8 cellular contexts compared by ENCODE assay signal in the genomic region with DNA sequence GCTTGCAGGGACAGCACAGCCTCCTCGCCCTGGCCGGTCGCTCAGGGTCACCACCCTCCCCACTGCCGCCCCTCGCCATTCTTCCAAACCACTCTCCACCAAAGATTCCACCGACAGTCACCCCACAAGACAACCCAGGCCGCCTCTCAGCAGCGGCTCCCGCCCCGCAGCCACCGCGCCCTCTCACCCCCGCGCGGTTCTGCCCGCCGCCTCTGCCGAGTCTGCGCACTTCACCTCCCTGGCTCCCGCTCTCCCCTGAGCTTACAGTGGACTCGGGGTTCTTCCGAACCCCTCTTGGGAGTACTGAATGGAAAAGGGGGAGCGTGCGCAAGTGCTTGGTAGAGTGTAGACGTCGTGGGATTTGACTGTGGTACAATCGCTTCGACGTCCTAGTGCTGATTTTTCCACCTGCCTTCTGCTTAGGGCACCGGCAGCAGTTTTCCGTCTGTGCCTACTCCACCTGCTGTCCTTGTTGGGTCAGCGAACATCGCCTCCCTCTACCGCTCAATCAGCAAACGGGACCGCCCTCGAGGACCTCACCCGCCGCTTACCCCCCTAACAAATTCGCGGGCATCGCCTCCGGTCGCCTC. TPM values are rescaled to one million over a fixed set of nuclear protein-coding genes. Genes with fewer than 3 reads are reported as not detected.
DNase-seq lines count a peak whose midpoint lies in the region; ATAC-seq, FAIRE-seq and TF ChIP-seq lines count a peak whose summit lies in the region.
"Not testable (repeated sequence)": the region's sequence is repeated elsewhere in the genome, so short reads cannot be mapped to it uniquely, and the experiment has no call there.

No MANE protein-coding gene starts in this region.

- not testable (repeated sequence) for H3K23ac ChIP-seq in neuronal stem cell (ENCODE audit: low read depth, low read length, poor library complexity)

- in situ Hi-C loops in HepG2 (cut with HindIII; ENCODE audit: extremely low pct_ligation_motif_present, low pct_unique_long_range_greater_than_20kb) = not testable (repeated sequence)

- H2AFZ ChIP-seq in HepG2 (ENCODE audit: low read length) = not testable (repeated sequence)
- H2AFZ ChIP-seq in neuronal stem cell (ENCODE audit: low read length) = peak overlapping the region; percentile 69

- H3K27ac Mint-ChIP-seq in central memory CD8-positive, alpha-beta T cell (ENCODE audit: low read depth); stimulated activated naive CD8-positive, alpha-beta T cell treated with anti-CD3 and anti-CD28 coated beads, Interleukin-15, Interleukin-2, amounts not matched to agents 100 ng/mL and 50 ng/mL, for 24 hours: not testable (repeated sequence)

- WGBS in HepG2 (ENCODE audit: low lambda C conversion rate) = 61% methylated on average over 40 of the region's 44 CpGs
- no CpG with 5 or more reads among the region's 44 CpGs for WGBS in neuronal stem cell (ENCODE audit: extremely low coverage in 2 of 2, insufficient read length in 2 of 2, insufficient replicate concordance in 1 of 2), 2 donors

- H3K9me3 Mint-ChIP-seq in activated T-cell treated with anti-CD3 and anti-CD28 coated beads, Interleukin-2, amount 50 U/mL, for 4 hours; central memory CD8-positive, alpha-beta T cell; stimulated activated naive CD8-positive, alpha-beta T cell treated with anti-CD3 and anti-CD28 coated beads, Interleukin-15, Interleukin-2, amounts not matched to agents 100 ng/mL and 50 ng/mL, for 24 hours: not testable (repeated sequence)

- ATAC-seq in activated T-cell treated with anti-CD3 and anti-CD28 coated beads, Interleukin-2, amount 50 U/mL, for 4 hours = peak; percentile 29 to 64
- ATAC-seq in central memory CD8-positive, alpha-beta T cell (replicated peaks; ENCODE audit: extremely low read depth, poor library complexity, severe bottlenecking) = peak; percentile 36
- peak; percentile 44 for ATAC-seq in Right ventricle myocardium superior (ENCODE audit: poor library complexity)
- not testable (repeated sequence) for ATAC-seq in HepG2

- peaks cover 45% of the 10 kb centered on the region for H3K27me3 Mint-ChIP-seq in activated T-cell treated with anti-CD3 and anti-CD28 coated beads, Interleukin-2, amount 50 U/mL, for 4 hours (ENCODE audit: low read depth)
- H3K27me3 Mint-ChIP-seq in central memory CD8-positive, alpha-beta T cell = peaks cover 48% of the 10 kb centered on the region
- peaks cover 33% of the 10 kb centered on the region for H3K27me3 Mint-ChIP-seq in stimulated activated naive CD8-positive, alpha-beta T cell treated with anti-CD3 and anti-CD28 coated beads, Interleukin-15, Interleukin-2, amounts not matched to agents 100 ng/mL and 50 ng/mL, for 24 hours

- H3K9ac ChIP-seq in HepG2 (ENCODE audit: insufficient read depth, low read depth, low read length); neuronal stem cell (ENCODE audit: low read depth, low read length, poor library complexity): not testable (repeated sequence)

- H3K4me1 Mint-ChIP-seq in activated T-cell treated with anti-CD3 and anti-CD28 coated beads, Interleukin-2, amount 50 U/mL, for 4 hours (ENCODE audit: low read depth) = not testable (repeated sequence)
- peaks cover 11% of the 10 kb centered on the region for H3K4me1 Mint-ChIP-seq in central memory CD8-positive, alpha-beta T cell
- H3K4me1 Mint-ChIP-seq in stimulated activated naive CD8-positive, alpha-beta T cell treated with anti-CD3 and anti-CD28 coated beads, Interleukin-15, Interleukin-2, amounts not matched to agents 100 ng/mL and 50 ng/mL, for 24 hours (ENCODE audit: low read depth) = peaks cover 12% of the 10 kb centered on the region

- not testable (repeated sequence) for H3K36me3 Mint-ChIP-seq in activated T-cell treated with anti-CD3 and anti-CD28 coated beads, Interleukin-2, amount 50 U/mL, for 4 hours (ENCODE audit: insufficient read depth); central memory CD8-positive, alpha-beta T cell (ENCODE audit: insufficient read depth); stimulated activated naive CD8-positive, alpha-beta T cell treated with anti-CD3 and anti-CD28 coated beads, Interleukin-15, Interleukin-2, amounts not matched to agents 100 ng/mL and 50 ng/mL, for 24 hours (ENCODE audit: low read depth)

- TF ChIP-seq EP300 in HepG2 (IDR thresholded peaks at IDR 0.05; ENCODE audit: low read depth in 2 of 2, low read length in 2 of 2); HepG2 (CRISPR knock-in tag; IDR thresholded peaks at IDR 0.05; ENCODE audit: borderline replicate concordance): not testable (repeated sequence)

- H2BK120ac ChIP-seq in neuronal stem cell (ENCODE audit: low read depth, low read length) = not testable (repeated sequence)

- DNase-seq in Daoy (ENCODE audit: low read depth) (peak; percentile 60), NCI-H69 (lab: John Stamatoyannopoulos, UW) (peak; percentile 42)
- not testable (repeated sequence) for DNase-seq in activated T-cell treated with anti-CD3 and anti-CD28 coated beads, Interleukin-2, amount 50 U/mL, for 4 hours; central memory CD8-positive, alpha-beta T cell (ENCODE audit: low spot score in 2 of 2); Right ventricle myocardium superior; HepG2 (ENCODE audit: low spot score); neuronal stem cell (ENCODE audit: low spot score)

- peak overlapping the region; percentile 68 for H3K4me3 Mint-ChIP-seq in activated T-cell treated with anti-CD3 and anti-CD28 coated beads, Interleukin-2, amount 50 U/mL, for 4 hours
- H3K4me3 Mint-ChIP-seq in central memory CD8-positive, alpha-beta T cell = peak overlapping the region; percentile 71
- H3K4me3 Mint-ChIP-seq in stimulated activated naive CD8-positive, alpha-beta T cell treated with anti-CD3 and anti-CD28 coated beads, Interleukin-15, Interleukin-2, amounts not matched to agents 100 ng/mL and 50 ng/mL, for 24 hours = peak overlapping the region; percentile 52

- not testable (repeated sequence) for H2AK5ac ChIP-seq in neuronal stem cell (ENCODE audit: low read depth, low read length)

- 0 out of 2 replicates have a peak, but pooled peaks have one; percentile 1 for TF ChIP-seq CTCF in HepG2 (CRISPR knock-in tag; IDR thresholded peaks at IDR 0.05)

- not testable (repeated sequence) for H2BK15ac ChIP-seq in neuronal stem cell (ENCODE audit: low read length)

- not testable (repeated sequence) for H3K18ac ChIP-seq in neuronal stem cell (ENCODE audit: low read length)

- TF ChIP-seq RAD21 in HepG2 (CRISPR knock-in tag; IDR thresholded peaks at IDR 0.05) = not testable (repeated sequence)

- H3K4me3 ChIP-seq in HepG2 (replicated peaks in 1 of 3; ENCODE audit: insufficient read depth in 1 of 3, low read depth in 2 of 3, low read length in 3 of 3) (peak overlapping the region in 2 of 3 experiments; percentile 40 to 43; a peak in 3 of 6 replicates), neuronal stem cell (ENCODE audit: low read length in 2 of 2) (peak overlapping the region; percentile 42 to 74)

- H3K36me3 ChIP-seq in HepG2 (replicated peaks in 1 of 2; ENCODE audit: control insufficient read depth in 1 of 2, insufficient read depth in 2 of 2, low read length in 2 of 2); neuronal stem cell (replicated peaks in 1 of 2; ENCODE audit: control insufficient read depth in 2 of 2, insufficient read depth in 2 of 2, low read length in 2 of 2): not testable (repeated sequence)

- H4K20me1 ChIP-seq in HepG2 (ENCODE audit: insufficient read depth, low read length) = not testable (repeated sequence)

- peaks cover 15% of the 10 kb centered on the region; the same call in 1 of the 2 replicates for H3K4me1 ChIP-seq in HepG2 (ENCODE audit: insufficient read depth, low read length)
- not testable (repeated sequence) for H3K4me1 ChIP-seq in neuronal stem cell (ENCODE audit: control insufficient read depth in 2 of 2, insufficient read depth in 1 of 2, low read depth in 1 of 2, low read length in 2 of 2)

- not testable (repeated sequence) for H3K4ac ChIP-seq in neuronal stem cell (ENCODE audit: low read length)

- not testable (repeated sequence) for H3K14ac ChIP-seq in neuronal stem cell (ENCODE audit: low read length)

- H3K27me3 ChIP-seq in HepG2 (ENCODE audit: control insufficient read depth in 1 of 2, insufficient read depth in 2 of 2, low read length in 2 of 2) = not testable (repeated sequence)
- H3K27me3 ChIP-seq in neuronal stem cell (ENCODE audit: control insufficient read depth in 3 of 3, insufficient read depth in 3 of 3, low read depth in 1 of 3, low read length in 3 of 3) = peaks cover 0 to 11% (median 2%) of the 10 kb centered on the region in 3 experiments

- FAIRE-seq in HepG2 (lab: Jason Lieb, UNC) = not testable (repeated sequence)

- POLR2A ChIA-PET in HepG2 (lab: Yijun Ruan, JAX) = interaction anchor here (1.0 kb wide), 1 partner anchor 21 kb away, joined by 4 read pairs; no protein-coding TSS in a partner anchor

- not testable (repeated sequence) for H2BK5ac ChIP-seq in neuronal stem cell (ENCODE audit: low read length)

- H4K91ac ChIP-seq in neuronal stem cell (ENCODE audit: low read depth, low read length, poor library complexity) = not testable (repeated sequence)

- BruUV-seq in HepG2 (replicated peaks; lab: Mats Ljungman, UMichigan) = not testable (repeated sequence)

- peak overlapping the region; percentile 62 for H3K4me2 ChIP-seq in HepG2 (ENCODE audit: low read depth, low read length)
- H3K4me2 ChIP-seq in neuronal stem cell (ENCODE audit: insufficient read depth, low read length, poor library complexity, severe bottlenecking) = peak overlapping the region; percentile 49

- TF ChIP-seq POLR2A in HepG2 (IDR thresholded peaks at IDR 0.05; ENCODE audit: insufficient read depth in 1 of 2, low read depth in 2 of 2, low read length in 2 of 2) = not testable (repeated sequence)

- CTCF ChIA-PET in HepG2 (lab: Yijun Ruan, JAX; ENCODE audit: low intra/inter-chr PET ratio, low total read pairs) = not testable (repeated sequence)

- not testable (repeated sequence) for H3K27ac ChIP-seq in HepG2 (ENCODE audit: extremely low read length, insufficient read depth, low read length); neuronal stem cell (replicated peaks; ENCODE audit: low read length)

- H3K79me1 ChIP-seq in neuronal stem cell (ENCODE audit: low read depth, low read length) = not testable (repeated sequence)

- not testable (repeated sequence) for H3K79me2 ChIP-seq in HepG2 (ENCODE audit: insufficient read depth, low read length)

- H4K8ac ChIP-seq in neuronal stem cell (ENCODE audit: low read depth, low read length) = not testable (repeated sequence)

- H2BK12ac ChIP-seq in neuronal stem cell (ENCODE audit: low read length) = not testable (repeated sequence)

- intact Hi-C loops in Right ventricle myocardium superior (cut with DNase I); HepG2 (cut with micrococcal nuclease; ENCODE audit: unreplicated experiment): not testable (repeated sequence)

- H3K9me3 ChIP-seq in HepG2 (ENCODE audit: low read length); neuronal stem cell (replicated peaks in 1 of 2; ENCODE audit: control insufficient read depth in 2 of 2, insufficient read depth in 1 of 2, low read depth in 1 of 2, low read length in 2 of 2): not testable (repeated sequence)

RNA-seq across cellular contexts. Expression of a gene that starts 20.2 kb away (rescaled TPM):
- total RNA-seq in Daoy (2014; rRNA removed; shearing (Covaris generic)) = 306 and 832 TPM in 2 replicates
- total RNA-seq in activated T-cell treated with anti-CD3 and anti-CD28 coated beads, Interleukin-2, amount 50 U/mL, for 4 hours = 1,000 to 10,000 TPM; 1,321 to 1,622 (median 1,616) TPM
- total RNA-seq in Right ventricle myocardium superior (9,391 TPM), HepG2 (2016; rRNA removed; fragmentation: Illumina TruSeq; extraction: Trizol) (859 and 11,018 TPM in 2 replicates)
- total RNA-seq in HepG2 (2016; cell fraction: cytosol; rRNA removed; fragmentation: Illumina TruSeq; extraction: Trizol; ENCODE audit: low read depth) = 16,281 and 17,236 TPM in 2 replicates
- total RNA-seq in HepG2 (2016; cell fraction: insoluble cytoplasmic fraction; rRNA removed; fragmentation: Illumina TruSeq; extraction: Trizol) = 1,309 and 10,613 TPM in 2 replicates
- 2,848 and 3,475 TPM in 2 replicates for total RNA-seq in HepG2 (2016; cell fraction: membrane; rRNA removed; fragmentation: Illumina TruSeq; extraction: Trizol)
- total RNA-seq in HepG2 (2016; cell fraction: nucleus; rRNA removed; fragmentation: Illumina TruSeq; extraction: Trizol) = 52,466 and 64,417 TPM in 2 replicates
- polyA plus RNA-seq in HepG2 (2011; rRNA removed) = under 0.01 TPM in 2 replicates
- under 0.01 TPM in 2 replicates for polyA plus RNA-seq in HepG2 (2011; cell fraction: cytosol; rRNA removed)
- under 0.01 TPM in 2 replicates for polyA plus RNA-seq in HepG2 (2011; cell fraction: nucleus; rRNA removed)
- polyA plus RNA-seq in HepG2 (2012) = 59.2 and 78.2 TPM in 2 replicates
- 27.3 and 44.4 TPM in 2 replicates for polyA plus RNA-seq in HepG2 (2016; cell fraction: cytosol; fragmentation: Illumina TruSeq; extraction: Trizol; ENCODE audit: low read depth)
- not detected in 2 replicates for polyA plus RNA-seq in HepG2 (2016; cell fraction: insoluble cytoplasmic fraction; fragmentation: Illumina TruSeq; extraction: Trizol; ENCODE audit: low read depth)
- not detected in 2 replicates for polyA plus RNA-seq in HepG2 (2016; cell fraction: membrane; fragmentation: Illumina TruSeq; extraction: Trizol; ENCODE audit: low read depth)
- polyA plus RNA-seq in HepG2 (2016; cell fraction: nucleus; fragmentation: Illumina TruSeq; extraction: Trizol; ENCODE audit: insufficient read depth, low read depth) = 32.8 TPM in 1 of 2 replicates, not detected in the other
- polyA minus RNA-seq in HepG2 (2011; rRNA and poly(A)+ RNA removed; ENCODE audit: low replicate concordance) = 12,820 and 15,604 TPM in 2 replicates
- polyA minus RNA-seq in HepG2 (2011; cell fraction: cytosol; rRNA and poly(A)+ RNA removed) = 90,102 and 105,040 TPM in 2 replicates
- polyA minus RNA-seq in HepG2 (2011; cell fraction: nucleus; rRNA and poly(A)+ RNA removed) = 42,574 and 58,030 TPM in 2 replicates
- polyA plus RNA-seq in neuronal stem cell (2013, experiment 1 of 2) = 14.3 TPM
- polyA plus RNA-seq in neuronal stem cell (2013, experiment 2 of 2) = 15.9 TPM
